ENCODE assay signal across 18 cellular contexts in the genomic region with DNA sequence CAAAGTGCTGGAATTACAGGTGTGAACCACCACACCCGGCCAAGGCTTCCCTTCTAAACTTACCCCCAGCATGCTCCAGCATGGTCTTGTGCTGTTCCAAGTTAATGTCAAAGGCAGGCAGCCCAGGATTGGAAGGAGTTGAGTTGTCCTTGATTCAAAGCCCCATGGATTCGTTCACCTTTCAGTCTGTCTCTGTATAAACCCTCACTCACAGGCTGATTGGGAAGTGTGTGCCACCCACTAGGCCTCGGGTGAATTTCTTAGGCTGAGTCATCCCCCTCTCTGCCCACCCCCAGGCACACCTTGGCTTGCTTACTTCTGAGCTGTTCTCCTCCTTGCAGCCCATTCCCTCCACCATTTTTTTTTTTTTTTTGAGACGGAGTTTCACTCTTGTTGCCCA. TPM values are rescaled to one million over a fixed set of nuclear protein-coding genes. Genes with fewer than 3 reads are reported as not detected.
A peak's percentile ranks its signal among the peaks of the same experiment; 100 is the strongest.
DNase-seq lines count a peak whose midpoint lies in the region; ATAC-seq, FAIRE-seq and TF ChIP-seq lines count a peak whose summit lies in the region.
"Had no signal": no experiment of that assay in that cellular context is flagged by ENCODE, and none has a peak within 500 bp of the region (broad histone marks: within the 10 kb centered on the region; RNA-seq: fewer than 3 reads in every experiment).

No MANE protein-coding gene starts in this region.

- WGBS in GM12878 (ENCODE audit: insufficient coverage, insufficient replicate concordance, low lambda C conversion rate, missing lambda C conversion rate) = 33% methylated on average over 3 of the region's 4 CpGs

- FAIRE-seq in GM12878 (lab: Jason Lieb, UNC) = no peak
- FAIRE-seq: endometrium, small intestine had no signal

- H4K20me1 ChIP-seq in GM12878 (ENCODE audit: control insufficient read depth, insufficient read depth) (no peaks in the 10 kb centered on the region), OCI-LY7 (ENCODE audit: insufficient read depth, low read length) (no peaks in the 10 kb centered on the region)

- no peak for DNase-seq in activated T-cell treated with anti-CD3 and anti-CD28 coated beads, Interleukin-2, amount 50 U/mL, for 4 hours
- no peak for DNase-seq in activated T-cell treated with anti-CD3 and anti-CD28 coated beads for 4 hours
- DNase-seq in HK-2 (ENCODE audit: unreplicated experiment) = peak; percentile 13
- no peak for DNase-seq in GM12878 (ENCODE audit: low read depth, low spot score)
- DNase-seq in renal cortical epithelial cell (ENCODE audit: low read depth) = peak; percentile 51
- no peak for DNase-seq in left lobe of liver (ENCODE audit: low spot score)
- DNase-seq in NCI-H1417 treated with DMSO at 0.1 percent for 48 hours (lab: John Stamatoyannopoulos, UW) = no peak
- DNase-seq in OCI-LY7 (ENCODE audit: low spot score) = no peak
- DNase-seq: CD8-positive, alpha-beta memory T cell; foreskin melanocyte; left ventricle myocardium inferior; naive B cell; NCI-H1417; NCI-H345; posterior cingulate gyrus; small intestine had no signal

- H3K27me3 Mint-ChIP-seq in activated T-cell treated with anti-CD3 and anti-CD28 coated beads, Interleukin-2, amount 50 U/mL, for 4 hours (ENCODE audit: low read depth) = no peaks in the 10 kb centered on the region
- H3K27me3 Mint-ChIP-seq: CD8-positive, alpha-beta memory T cell had no signal

- POLR2A ChIA-PET in GM12878 (lab: Charles Lee) (interaction anchor here (0.6 kb wide), 2 partner anchors 27 to 30 kb away, joined by 3 to 5 read pairs; no protein-coding TSS in a partner anchor), OCI-LY7 (lab: Charles Lee) (interaction anchor here (0.6 kb wide), 1 partner anchor 11 kb away, joined by 3 read pairs; no protein-coding TSS in a partner anchor)

- no peak overlapping the region for H3K9ac ChIP-seq in GM12878 (ENCODE audit: control insufficient read depth, insufficient read depth, low read length)

- no peaks in the 10 kb centered on the region for H3K27me3 ChIP-seq in GM12878 (replicated peaks in 1 of 2; ENCODE audit: control insufficient read depth in 2 of 2, insufficient read depth in 2 of 2, low read length in 1 of 2)

- SMC1A ChIA-PET in GM12878 (lab: Charles Lee; ENCODE audit: uncharacterized antibody, unreplicated experiment) = interaction anchor here (4.3 kb wide), 1 partner anchor 7 kb away, joined by 30 read pairs; no protein-coding TSS in a partner anchor

- CTCF ChIA-PET in GM12878 (lab: Yijun Ruan, JAX) = interaction anchor here (4.3 kb wide), 1 partner anchor 7 kb away, joined by 51 read pairs; no protein-coding TSS in a partner anchor
- CTCF ChIA-PET in OCI-LY7 (lab: Charles Lee; ENCODE audit: unreplicated experiment) = no interaction called here

- RAD21 ChIA-PET in GM12878 (lab: Charles Lee; ENCODE audit: unreplicated experiment) = no interaction called here

- no peaks in the 10 kb centered on the region for H3K9me2 ChIP-seq in OCI-LY7 (ENCODE audit: insufficient read depth, low read length)

- H3K4me2 ChIP-seq in GM12878 (ENCODE audit: control insufficient read depth, insufficient read depth) = no peak overlapping the region
- H3K4me2 ChIP-seq in OCI-LY7 (ENCODE audit: low read length) = no peak overlapping the region

- no peaks in the 10 kb centered on the region for H3K9me3 Mint-ChIP-seq in activated T-cell treated with anti-CD3 and anti-CD28 coated beads, Interleukin-2, amount 50 U/mL, for 4 hours
- H3K9me3 Mint-ChIP-seq: activated T-helper 1 cell treated with anti-CD3 and anti-CD28 coated beads, Interleukin-12 subunit alpha, Interleukin-12 subunit beta, Interleukin-2, Interleukin-4 antibody, amounts not matched to agents 30 ng/mL and 10 ng/mL and 1 ng/mL, durations not matched to agents 14 hours and 24 hours and 36 hours; CD8-positive, alpha-beta memory T cell; naive B cell had no signal

- in situ Hi-C loops in GM12878 (cut with MboI) = loop anchor here (25.0 kb wide), 1 partner anchor 630 kb away; no protein-coding TSS in a partner anchor

- peak; percentile 91 to 92 for ATAC-seq in activated T-cell treated with anti-CD3 and anti-CD28 coated beads, Interleukin-2, amount 50 U/mL, for 4 hours
- ATAC-seq in GM12878 (peak; percentile 17; the same call in 1 of the 3 replicates), left lobe of liver (no peak)

- H3K4me3 ChIP-seq in GM12878 (no peak overlapping the region), OCI-LY7 (ENCODE audit: low read depth, low read length, poor library complexity, severe bottlenecking) (no peak overlapping the region)
- H3K4me3 ChIP-seq: left ventricle myocardium inferior had no signal

- no peak overlapping the region for H3K4me3 Mint-ChIP-seq in activated T-cell treated with anti-CD3 and anti-CD28 coated beads, Interleukin-2, amount 50 U/mL, for 4 hours
- H3K4me3 Mint-ChIP-seq: activated T-helper 1 cell treated with anti-CD3 and anti-CD28 coated beads, Interleukin-12 subunit alpha, Interleukin-12 subunit beta, Interleukin-2, Interleukin-4 antibody, amounts not matched to agents 30 ng/mL and 10 ng/mL and 1 ng/mL, durations not matched to agents 14 hours and 24 hours and 36 hours; CD8-positive, alpha-beta memory T cell had no signal

- H3K27ac ChIP-seq in GM12878 (ENCODE audit: control insufficient read depth, insufficient read depth) (no peak overlapping the region), OCI-LY7 (ENCODE audit: low read depth, low read length, poor library complexity, severe bottlenecking) (no peak overlapping the region)
- H3K27ac ChIP-seq: left ventricle myocardium inferior had no signal

- H2AFZ ChIP-seq in GM12878 (ENCODE audit: control insufficient read depth, low read depth, low read length) (no peak overlapping the region), OCI-LY7 (ENCODE audit: low read length) (no peak overlapping the region)

- BruUV-seq in GM12878 (replicated peaks; lab: Mats Ljungman, UMichigan) = no TSS peak
- BruUV-seq in OCI-LY7 (replicated peaks; lab: Mats Ljungman, UMichigan) = no TSS peak

- no peak for TF ChIP-seq POLR2A in GM12878 (IDR thresholded peaks at IDR 0.05; ENCODE audit: low read depth, low read length)

- no peaks in the 10 kb centered on the region for H3K79me2 ChIP-seq in GM12878 (ENCODE audit: control insufficient read depth, insufficient read depth, low read length)
- no peaks in the 10 kb centered on the region for H3K79me2 ChIP-seq in OCI-LY7 (ENCODE audit: insufficient read depth, low read depth, low read length)

- H3K4me1 Mint-ChIP-seq in activated T-cell treated with anti-CD3 and anti-CD28 coated beads, Interleukin-2, amount 50 U/mL, for 4 hours (ENCODE audit: low read depth) = peaks cover 16% of the 10 kb centered on the region

- intact Hi-C loops in GM12878 (cut with micrococcal nuclease; ENCODE audit: unreplicated experiment) (no loop called here), OCI-LY7 (cut with micrococcal nuclease; ENCODE audit: unreplicated experiment) (no loop called here)

- peaks cover 14% of the 10 kb centered on the region for H3K4me1 ChIP-seq in GM12878 (ENCODE audit: control insufficient read depth, insufficient read depth, low read length)
- H3K4me1 ChIP-seq in OCI-LY7 (ENCODE audit: insufficient read depth, low read length, poor library complexity, severe bottlenecking) = no peaks in the 10 kb centered on the region
- H3K4me1 ChIP-seq: left ventricle myocardium inferior had no signal

- no peak for TF ChIP-seq EP300 in GM12878 (IDR thresholded peaks at IDR 0.05; ENCODE audit: borderline replicate concordance in 1 of 2, control insufficient read depth in 1 of 2, low read depth in 2 of 2, low read length in 2 of 2)

- H3K9me3 ChIP-seq in GM12878 (replicated peaks; ENCODE audit: control insufficient read depth, insufficient read depth, low read length) (no peaks in the 10 kb centered on the region), OCI-LY7 (ENCODE audit: low read length) (no peaks in the 10 kb centered on the region)
- H3K9me3 ChIP-seq: left ventricle myocardium inferior had no signal

- TF ChIP-seq RAD21 in GM12878 (IDR thresholded peaks at IDR 0.05; ENCODE audit: insufficient read depth, low read depth, low read length) = no peak

- no peaks in the 10 kb centered on the region for H3K36me3 ChIP-seq in GM12878 (ENCODE audit: control insufficient read depth in 2 of 2, insufficient read depth in 2 of 2, low read length in 1 of 2)
- H3K36me3 ChIP-seq in OCI-LY7 (ENCODE audit: insufficient read depth, low read length) = no peaks in the 10 kb centered on the region
- H3K36me3 ChIP-seq: left ventricle myocardium inferior had no signal

- no peaks in the 10 kb centered on the region for H3K36me3 Mint-ChIP-seq in activated T-cell treated with anti-CD3 and anti-CD28 coated beads, Interleukin-2, amount 50 U/mL, for 4 hours (ENCODE audit: insufficient read depth)
- H3K36me3 Mint-ChIP-seq: naive B cell had no signal

- TF ChIP-seq CTCF in GM12878 (IDR thresholded peaks at IDR 0.05 in 2 of 3, conservative IDR thresholded peaks at IDR 0.05 in 1 of 3; ENCODE audit: control insufficient read depth in 2 of 3, extremely low read depth in 1 of 3, insufficient read depth in 1 of 3, low read depth in 3 of 3, low read length in 3 of 3) (no peak), OCI-LY7 (conservative IDR thresholded peaks at IDR 0.05; ENCODE audit: low read length) (no peak)

RNA-seq across cellular contexts. Expression of a gene that starts 13.3 kb away (rescaled TPM):
- total RNA-seq in activated T-cell treated with anti-CD3 and anti-CD28 coated beads, Interleukin-2, amount 50 U/mL, for 4 hours = 100 to 1,000 TPM; 155 to 182 (median 167) TPM
- 46.3 and 60.4 TPM in 2 replicates for total RNA-seq in GM12878 (2013; cell fraction: nucleolus; rRNA removed)
- total RNA-seq in GM12878 (2014; rRNA removed) = 334 and 363 TPM in 2 replicates
- total RNA-seq in GM12878 (2014; rRNA removed; fragmentation: Illumina TruSeq; extraction: Trizol) = 240 and 248 TPM in 2 replicates
- total RNA-seq in GM12878 (2021) = 195 TPM in 2 replicates
- 110 TPM for polyA plus RNA-seq in GM12878 (2011; ENCODE audit: low read depth)
- 463 and 554 TPM in 2 replicates for polyA plus RNA-seq in GM12878 (2011; rRNA removed)
- polyA plus RNA-seq in GM12878 (2011; cell fraction: cytosol; rRNA removed) = 198 and 231 TPM in 2 replicates
- 171 and 180 TPM in 2 replicates for polyA plus RNA-seq in GM12878 (2011; cell fraction: nucleus; rRNA removed)
- polyA plus RNA-seq in GM12878 (2012) = 130 and 177 TPM in 2 replicates
- 262 and 272 TPM in 2 replicates for polyA plus RNA-seq in GM12878 (2014; fragmentation: Illumina TruSeq; extraction: Trizol)
- polyA plus RNA-seq in GM12878 (2014; fragmentation: Nextera tagmentation; extraction: Ambion mirVana) = 1,000 to 10,000 TPM in 1 of 2 experiments, 100 to 1,000 TPM in 1; 827 to 1,431 TPM
- polyA plus RNA-seq in GM12878 (2014; rRNA removed) = 254 and 258 TPM in 2 replicates
- 100 to 1,000 TPM; 631 to 689 TPM for polyA plus RNA-seq in GM12878 (2016; fragmentation: Nextera tagmentation; extraction: Ambion mirVana)
- polyA minus RNA-seq in GM12878 (2011; rRNA and poly(A)+ RNA removed) = 268 and 279 TPM in 2 replicates
- polyA minus RNA-seq in GM12878 (2011; cell fraction: cytosol; rRNA and poly(A)+ RNA removed) = 55.9 and 72.6 TPM in 2 replicates
- 53.2 and 79.4 TPM in 2 replicates for polyA minus RNA-seq in GM12878 (2011; cell fraction: nucleus; rRNA and poly(A)+ RNA removed)
- 361 and 404 TPM in 2 replicates for total RNA-seq in renal cortical epithelial cell
- total RNA-seq in left lobe of liver = 157 TPM
- 124 and 175 TPM in 2 replicates for total RNA-seq in OCI-LY7 (2014; rRNA removed; shearing (Covaris generic))
- total RNA-seq in OCI-LY7 (2022) = 150 and 156 TPM in 2 replicates

RNA-seq across cellular contexts. Expression of a gene that starts 15.5 kb away (rescaled TPM):
- 10 to 100 TPM; 14.0 to 15.6 (median 15.3) TPM for total RNA-seq in activated T-cell treated with anti-CD3 and anti-CD28 coated beads, Interleukin-2, amount 50 U/mL, for 4 hours
- 11.5 and 12.2 TPM in 2 replicates for total RNA-seq in GM12878 (2013; cell fraction: nucleolus; rRNA removed)
- total RNA-seq in GM12878 (2014; rRNA removed) (15.3 and 15.6 TPM in 2 replicates), GM12878 (2014; rRNA removed; fragmentation: Illumina TruSeq; extraction: Trizol) (13.4 and 14.1 TPM in 2 replicates), GM12878 (2021) (20.7 and 21.4 TPM in 2 replicates), renal cortical epithelial cell (1.1 and 3.0 TPM in 2 replicates), left lobe of liver (8.4 TPM), OCI-LY7 (2022) (8.3 and 10.2 TPM in 2 replicates)
- polyA plus RNA-seq in GM12878 (2011; ENCODE audit: low read depth) = 7.6 TPM
- polyA plus RNA-seq in GM12878 (2011; rRNA removed) (2.8 and 4.0 TPM in 2 replicates), GM12878 (2014; fragmentation: Illumina TruSeq; extraction: Trizol) (21.3 and 22.1 TPM in 2 replicates), GM12878 (2014; fragmentation: Nextera tagmentation; extraction: Ambion mirVana) (under 1 TPM; 0.11 to 0.86 TPM), GM12878 (2014; rRNA removed) (13.4 and 13.9 TPM in 2 replicates), GM12878 (2016; fragmentation: Nextera tagmentation; extraction: Ambion mirVana) (1 to 10 TPM; 5.7 to 6.7 TPM)
- polyA plus RNA-seq in GM12878 (2011; cell fraction: cytosol; rRNA removed) = 3.7 and 3.9 TPM in 2 replicates
- polyA plus RNA-seq in GM12878 (2011; cell fraction: nucleus; rRNA removed) = 7.0 and 7.8 TPM in 2 replicates
- 13.7 and 16.7 TPM in 2 replicates for polyA plus RNA-seq in GM12878 (2012)
- polyA minus RNA-seq in GM12878 (2011; rRNA and poly(A)+ RNA removed) = 2.6 and 3.5 TPM in 2 replicates
- 1.3 and 1.9 TPM in 2 replicates for polyA minus RNA-seq in GM12878 (2011; cell fraction: cytosol; rRNA and poly(A)+ RNA removed)
- polyA minus RNA-seq in GM12878 (2011; cell fraction: nucleus; rRNA and poly(A)+ RNA removed) = 2.4 and 3.3 TPM in 2 replicates
- total RNA-seq in OCI-LY7 (2014; rRNA removed; shearing (Covaris generic)) = 4.2 and 4.7 TPM in 2 replicates

RNA-seq across cellular contexts. Expression of a gene that starts 26.4 kb away (rescaled TPM):
- total RNA-seq in activated T-cell treated with anti-CD3 and anti-CD28 coated beads, Interleukin-2, amount 50 U/mL, for 4 hours = 10 to 100 TPM; 65.3 to 90.1 (median 72.8) TPM
- 17.9 and 30.9 TPM in 2 replicates for total RNA-seq in GM12878 (2013; cell fraction: nucleolus; rRNA removed)
- 41.7 and 44.9 TPM in 2 replicates for total RNA-seq in GM12878 (2014; rRNA removed)
- total RNA-seq in GM12878 (2014; rRNA removed; fragmentation: Illumina TruSeq; extraction: Trizol) = 37.8 and 40.7 TPM in 2 replicates
- total RNA-seq in GM12878 (2021) = 39.7 and 45.3 TPM in 2 replicates
- polyA plus RNA-seq in GM12878 (2011; ENCODE audit: low read depth) = 22.3 TPM
- 40.7 and 48.5 TPM in 2 replicates for polyA plus RNA-seq in GM12878 (2011; rRNA removed)
- 31.6 and 32.4 TPM in 2 replicates for polyA plus RNA-seq in GM12878 (2011; cell fraction: cytosol; rRNA removed)
- polyA plus RNA-seq in GM12878 (2011; cell fraction: nucleus; rRNA removed) = 39.3 and 40.6 TPM in 2 replicates
- polyA plus RNA-seq in GM12878 (2012) = 21.5 and 27.6 TPM in 2 replicates
- polyA plus RNA-seq in GM12878 (2014; fragmentation: Illumina TruSeq; extraction: Trizol) = 45.9 and 81.1 TPM in 2 replicates
- polyA plus RNA-seq in GM12878 (2014; fragmentation: Nextera tagmentation; extraction: Ambion mirVana) = 100 to 1,000 TPM in 1 of 2 experiments, 10 to 100 TPM in 1; 71.9 to 111 TPM
- polyA plus RNA-seq in GM12878 (2014; rRNA removed) = 51.8 and 54.4 TPM in 2 replicates
- 10 to 100 TPM; 58.1 to 61.2 TPM for polyA plus RNA-seq in GM12878 (2016; fragmentation: Nextera tagmentation; extraction: Ambion mirVana)
- 22.2 and 24.2 TPM in 2 replicates for polyA minus RNA-seq in GM12878 (2011; rRNA and poly(A)+ RNA removed)
- polyA minus RNA-seq in GM12878 (2011; cell fraction: cytosol; rRNA and poly(A)+ RNA removed) = 10.5 and 13.4 TPM in 2 replicates
- polyA minus RNA-seq in GM12878 (2011; cell fraction: nucleus; rRNA and poly(A)+ RNA removed) = 7.7 and 16.3 TPM in 2 replicates
- 13.1 and 14.2 TPM in 2 replicates for total RNA-seq in renal cortical epithelial cell
- 17.8 TPM for total RNA-seq in left lobe of liver
- total RNA-seq in OCI-LY7 (2014; rRNA removed; shearing (Covaris generic)) = 27.8 and 35.9 TPM in 2 replicates
- total RNA-seq in OCI-LY7 (2022) = 38.8 and 46.4 TPM in 2 replicates

Comparison
In these comparisons a context has a peak if more than half of its experiments do, and no peak if none do; other contexts are left out.
1. DNase-seq: peak in HK-2 (single experiment) and renal cortical epithelial cell (single experiment); none in activated T-cell treated with anti-CD3 and anti-CD28 coated beads, Interleukin-2, amount 50 U/mL, for 4 hours (single experiment), activated T-cell treated with anti-CD3 and anti-CD28 coated beads for 4 hours (single experiment), GM12878 (single experiment), left lobe of liver (single experiment), NCI-H1417 treated with DMSO at 0.1 percent for 48 hours (single experiment) and OCI-LY7 (single experiment).